ENCODE assay signal across 10 cellular contexts in genomic region chr5:1503301-1504243, GRCh38. TPM values are rescaled to one million over a fixed set of nuclear protein-coding genes. Genes with fewer than 3 reads are reported as not detected.
A peak's percentile ranks its signal among the peaks of the same experiment; 100 is the strongest.
DNase-seq lines count a peak whose midpoint lies in the region; ATAC-seq and TF ChIP-seq lines count a peak whose summit lies in the region.
"Had no signal": no experiment of that assay in that cellular context is flagged by ENCODE, and none has a peak within 500 bp of the region (broad histone marks: within the 10 kb centered on the region; RNA-seq: fewer than 3 reads in every experiment).

No MANE protein-coding gene starts in this region.

- no peak for TF ChIP-seq POLR2A in NB4 (IDR thresholded peaks at IDR 0.05; ENCODE audit: extremely low read depth, insufficient read length)

- TF ChIP-seq CTCF in NB4 (IDR thresholded peaks at IDR 0.05; ENCODE audit: low read depth, low read length) = no peak
- no peak for TF ChIP-seq CTCF in fibroblast of villous mesenchyme (IDR thresholded peaks at IDR 0.05; ENCODE audit: insufficient read depth, low read depth, low read length)

- DNase-seq in Ammon's horn (ENCODE audit: low spot score) (peak; percentile 66), NB4 (ENCODE audit: low read depth) (peak; percentile 88), fibroblast of villous mesenchyme (ENCODE audit: low read depth) (peak; percentile 32), NCI-H2029 treated with DMSO at 0.1 percent for 48 hours (lab: John Stamatoyannopoulos, UW) (no peak), NCI-H1436 treated with DMSO at 0.1 percent for 48 hours (lab: John Stamatoyannopoulos, UW) (no peak)
- DNase-seq in activated CD8-positive, alpha-beta memory T cell treated with anti-CD3 and anti-CD28 coated beads for 24 hours = no peak
- DNase-seq: DND-41 had no signal

- ATAC-seq in GM19467 (IDR thresholded peaks at IDR 0.05; ENCODE audit: unreplicated experiment) = peak; percentile 27

- peak overlapping the region; percentile 46 for H3K27ac ChIP-seq in subcutaneous abdominal adipose tissue (ENCODE audit: low read depth, low read length)

- H3K27me3 ChIP-seq in subcutaneous abdominal adipose tissue (ENCODE audit: control insufficient read depth in 5 of 5, insufficient read depth in 4 of 5, low read length in 5 of 5) = peaks cover 3 to 16% (median 4%) of the 10 kb centered on the region in 5 donors

- H3K9me3 ChIP-seq in subcutaneous abdominal adipose tissue (ENCODE audit: control insufficient read depth in 5 of 5, low read length in 5 of 5) = no peaks in the 10 kb centered on the region

- H3K9ac ChIP-seq in subcutaneous abdominal adipose tissue (ENCODE audit: low read length in 5 of 5) = peak overlapping the region in 2 of 5 donors; percentile 32 to 41

- H3K4me3 ChIP-seq in NB4 (ENCODE audit: low read depth, low read length) (peak overlapping the region; percentile 37), fibroblast of villous mesenchyme (ENCODE audit: low read depth, low read length) (no peak overlapping the region), subcutaneous abdominal adipose tissue (ENCODE audit: low read depth in 1 of 5, low read length in 5 of 5) (peak overlapping the region in 2 of 5 donors; percentile 6 to 35)

- H3K4me1 ChIP-seq in subcutaneous abdominal adipose tissue (ENCODE audit: control insufficient read depth in 5 of 5, insufficient read depth in 5 of 5, low read length in 5 of 5) = peaks cover 7 to 82% (median 53%) of the 10 kb centered on the region in 5 donors

- H3K36me3 ChIP-seq in subcutaneous abdominal adipose tissue (ENCODE audit: control insufficient read depth in 5 of 5, insufficient read depth in 5 of 5, low read length in 5 of 5) = peaks cover 0 to 15% (median 0%) of the 10 kb centered on the region in 5 donors

RNA-seq across cellular contexts. Expression of gene LPCAT1, which starts 20.2 kb away (rescaled TPM):
- total RNA-seq in fibroblast of villous mesenchyme = 35.8 and 57.4 TPM in 2 replicates

RNA-seq across cellular contexts. Expression of gene SLC6A3, which starts 58.3 kb away (rescaled TPM):
- not detected in 2 replicates for total RNA-seq in fibroblast of villous mesenchyme
- total RNA-seq: urinary bladder had no signal

Comparison
In these comparisons a context has a peak if more than half of its experiments do, and no peak if none do; other contexts are left out.
1. DNase-seq: peak in Ammon's horn (single experiment), NB4 (single experiment) and fibroblast of villous mesenchyme (single experiment); none in NCI-H2029 treated with DMSO at 0.1 percent for 48 hours (single experiment), NCI-H1436 treated with DMSO at 0.1 percent for 48 hours (single experiment) and activated CD8-positive, alpha-beta memory T cell treated with anti-CD3 and anti-CD28 coated beads for 24 hours (single experiment).